8 cellular contexts compared by ENCODE assay signal in genomic region chr12:101696477-101697196, GRCh38. TPM values are rescaled to one million over a fixed set of nuclear protein-coding genes. Genes with fewer than 3 reads are reported as not detected.
DNase-seq lines count a peak whose midpoint lies in the region; ATAC-seq and TF ChIP-seq lines count a peak whose summit lies in the region.

No MANE protein-coding gene starts in this region.

- no peaks in the 10 kb centered on the region for H3K36me3 Mint-ChIP-seq in chondrocyte (ENCODE audit: low read depth)

- DNase-seq in NCI-H146 (lab: John Stamatoyannopoulos, UW), result peak; percentile 11
- DNase-seq in NCI-H146 treated with DMSO at 0.1 percent for 48 hours (lab: John Stamatoyannopoulos, UW; ENCODE audit: unreplicated experiment), result no peak
- peak in 2 of 3 donors; percentile 72 to 84 for DNase-seq in Peyer's patch
- no peak for DNase-seq in chondrocyte (ENCODE audit: low spot score)
- peak; percentile 66 to 89 for DNase-seq in lower leg skin (ENCODE audit: low spot score in 2 of 2)
- DNase-seq in SHP77 treated with DMSO at 0.1 percent for 48 hours (lab: John Stamatoyannopoulos, UW), result no peak

- no peaks in the 10 kb centered on the region for H3K9me3 Mint-ChIP-seq in chondrocyte (ENCODE audit: low read depth)

- peaks cover 36% of the 10 kb centered on the region for H3K4me1 Mint-ChIP-seq in chondrocyte (ENCODE audit: low read depth)

- H3K4me3 ChIP-seq in Peyer's patch, result peak overlapping the region; percentile 70 to 98 (median 91)
- H3K4me3 ChIP-seq in lower leg skin (ENCODE audit: low read depth, poor library complexity, severe bottlenecking), result peak overlapping the region; percentile 96

- H3K27ac Mint-ChIP-seq in chondrocyte (ENCODE audit: unreplicated experiment), result peak overlapping the region; percentile 30

- intact Hi-C loops in lower leg skin (cut with DNase I; ENCODE audit: low total_unique reads), result no loop called here

- H3K9me3 ChIP-seq in Peyer's patch, result no peaks in the 10 kb centered on the region

- H3K36me3 ChIP-seq in Peyer's patch, result no peaks in the 10 kb centered on the region

- 14 to 21% methylated on average over 15 of the region's 15 CpGs for WGBS in lower leg skin, 2 donors

- TF ChIP-seq CTCF in Peyer's patch (IDR thresholded peaks at IDR 0.05) (no peak), chondrocyte (IDR thresholded peaks at IDR 0.05) (no peak), lower leg skin (IDR thresholded peaks at IDR 0.05) (no peak)

- H3K4me3 Mint-ChIP-seq in chondrocyte (ENCODE audit: unreplicated experiment), result peak overlapping the region; percentile 77

- H3K27ac ChIP-seq in Peyer's patch, result peak overlapping the region; percentile 88 to 99 (median 92)
- peak overlapping the region; percentile 85 for H3K27ac ChIP-seq in temporal lobe (ENCODE audit: low read depth, low read length)

- H3K4me1 ChIP-seq in Peyer's patch, result peaks cover 0 to 37% (median 11%) of the 10 kb centered on the region in 4 donors

- H3K27me3 ChIP-seq in Peyer's patch, result no peaks in the 10 kb centered on the region

- TF ChIP-seq POLR2A in Peyer's patch (IDR thresholded peaks at IDR 0.05), result peak in 1 of 2 donors; percentile 51
- no peak for TF ChIP-seq POLR2A in lower leg skin (IDR thresholded peaks at IDR 0.05)

- H3K27me3 Mint-ChIP-seq in chondrocyte (ENCODE audit: low read depth), result no peaks in the 10 kb centered on the region

- peak; percentile 39 for ATAC-seq in HG02938 (IDR thresholded peaks at IDR 0.05; ENCODE audit: unreplicated experiment)

RNA-seq across cellular contexts. Expression of gene CHPT1, which starts 0.8 kb away (rescaled TPM):
- total RNA-seq in Peyer's patch (100 to 1,000 TPM in 3 of 4 donors, 10 to 100 TPM in 1; 78.4 to 471 (median 359) TPM), chondrocyte (32.1 to 36.3 TPM (median 34.1 TPM) in 3 replicates), lower leg skin (100 to 1,000 TPM in 1 of 4 donors, 10 to 100 TPM in 3; 56.8 to 121 (median 75.1) TPM), temporal lobe (26.1 TPM)

RNA-seq across cellular contexts. Expression of gene SYCP3, which starts 42.6 kb away (rescaled TPM):
- total RNA-seq in Peyer's patch (not detected), chondrocyte (0.05 TPM in 1 of 3 replicates, not detected in the others), lower leg skin (under 1 TPM in 1 of 4 donors, not detected in 3; 0.58 TPM), temporal lobe (0.49 TPM)

Comparison
In these comparisons a context has a peak if more than half of its experiments do, and no peak if none do; other contexts are left out.
1. DNase-seq: peak in NCI-H146 (single experiment), Peyer's patch (2 of 3) and lower leg skin (2 of 2); none in NCI-H146 treated with DMSO at 0.1 percent for 48 hours (single experiment), chondrocyte (single experiment) and SHP77 treated with DMSO at 0.1 percent for 48 hours (single experiment).